ENCODE assay signal across 4 cellular contexts in genomic region chr7:76497918-76498582, GRCh38. TPM values are rescaled to one million over a fixed set of nuclear protein-coding genes. Genes with fewer than 3 reads are reported as not detected.
"Had no signal": no experiment of that assay in that cellular context is flagged by ENCODE, and none has a peak within 500 bp of the region (broad histone marks: within the 10 kb centered on the region; RNA-seq: fewer than 3 reads in every experiment).

No MANE protein-coding gene starts in this region.

RNA-seq across cellular contexts. Expression of gene SPDYE16, which starts 45.0 kb away (rescaled TPM):
- total RNA-seq: stomach, transverse colon, urinary bladder, vagina had no signal
